ENCODE assay signal across 8 cellular contexts in the genomic region with DNA sequence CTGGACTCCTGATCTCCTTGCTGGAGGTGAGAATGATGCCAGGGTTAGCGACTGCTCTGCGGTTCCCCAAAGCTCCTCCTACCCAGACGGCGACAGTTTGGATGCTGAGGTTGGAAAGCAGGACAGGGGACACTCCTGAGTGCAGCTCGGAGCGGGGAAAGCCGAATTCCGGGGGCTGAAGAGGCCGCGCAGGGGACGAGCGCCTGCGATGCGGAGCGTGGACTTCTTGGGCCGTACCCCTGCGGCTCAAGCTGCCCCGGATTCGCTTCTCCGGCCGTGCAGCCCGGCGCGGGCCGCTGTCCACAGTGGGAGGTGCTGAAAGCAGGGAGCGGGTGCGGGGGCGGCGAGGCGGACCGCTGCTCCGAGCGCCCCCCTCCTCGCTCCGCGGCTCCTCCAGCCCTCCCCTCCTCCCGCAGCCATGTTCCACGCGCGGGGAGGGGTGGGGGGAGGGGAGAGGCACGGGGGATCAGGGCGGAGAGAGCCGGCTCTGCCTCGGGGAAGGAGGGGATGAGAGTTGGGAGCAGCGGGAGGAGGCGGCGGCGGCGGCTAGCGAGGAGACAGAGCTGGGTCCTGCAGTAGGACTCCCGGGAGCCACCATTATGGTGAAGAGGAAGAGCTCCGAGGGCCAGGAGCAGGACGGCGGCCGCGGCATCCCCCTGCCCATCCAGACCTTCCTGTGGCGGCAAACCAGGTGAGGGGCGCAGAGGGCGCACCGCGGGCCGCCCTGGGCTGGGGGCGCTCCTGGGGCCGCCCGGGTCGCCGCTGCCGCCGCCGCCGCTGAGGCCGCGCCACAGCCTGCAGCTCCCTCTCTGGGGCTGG. TPM values are rescaled to one million over a fixed set of nuclear protein-coding genes. Genes with fewer than 3 reads are reported as not detected.
DNase-seq lines count a peak whose midpoint lies in the region; ATAC-seq and TF ChIP-seq lines count a peak whose summit lies in the region.

A gene with protein sequence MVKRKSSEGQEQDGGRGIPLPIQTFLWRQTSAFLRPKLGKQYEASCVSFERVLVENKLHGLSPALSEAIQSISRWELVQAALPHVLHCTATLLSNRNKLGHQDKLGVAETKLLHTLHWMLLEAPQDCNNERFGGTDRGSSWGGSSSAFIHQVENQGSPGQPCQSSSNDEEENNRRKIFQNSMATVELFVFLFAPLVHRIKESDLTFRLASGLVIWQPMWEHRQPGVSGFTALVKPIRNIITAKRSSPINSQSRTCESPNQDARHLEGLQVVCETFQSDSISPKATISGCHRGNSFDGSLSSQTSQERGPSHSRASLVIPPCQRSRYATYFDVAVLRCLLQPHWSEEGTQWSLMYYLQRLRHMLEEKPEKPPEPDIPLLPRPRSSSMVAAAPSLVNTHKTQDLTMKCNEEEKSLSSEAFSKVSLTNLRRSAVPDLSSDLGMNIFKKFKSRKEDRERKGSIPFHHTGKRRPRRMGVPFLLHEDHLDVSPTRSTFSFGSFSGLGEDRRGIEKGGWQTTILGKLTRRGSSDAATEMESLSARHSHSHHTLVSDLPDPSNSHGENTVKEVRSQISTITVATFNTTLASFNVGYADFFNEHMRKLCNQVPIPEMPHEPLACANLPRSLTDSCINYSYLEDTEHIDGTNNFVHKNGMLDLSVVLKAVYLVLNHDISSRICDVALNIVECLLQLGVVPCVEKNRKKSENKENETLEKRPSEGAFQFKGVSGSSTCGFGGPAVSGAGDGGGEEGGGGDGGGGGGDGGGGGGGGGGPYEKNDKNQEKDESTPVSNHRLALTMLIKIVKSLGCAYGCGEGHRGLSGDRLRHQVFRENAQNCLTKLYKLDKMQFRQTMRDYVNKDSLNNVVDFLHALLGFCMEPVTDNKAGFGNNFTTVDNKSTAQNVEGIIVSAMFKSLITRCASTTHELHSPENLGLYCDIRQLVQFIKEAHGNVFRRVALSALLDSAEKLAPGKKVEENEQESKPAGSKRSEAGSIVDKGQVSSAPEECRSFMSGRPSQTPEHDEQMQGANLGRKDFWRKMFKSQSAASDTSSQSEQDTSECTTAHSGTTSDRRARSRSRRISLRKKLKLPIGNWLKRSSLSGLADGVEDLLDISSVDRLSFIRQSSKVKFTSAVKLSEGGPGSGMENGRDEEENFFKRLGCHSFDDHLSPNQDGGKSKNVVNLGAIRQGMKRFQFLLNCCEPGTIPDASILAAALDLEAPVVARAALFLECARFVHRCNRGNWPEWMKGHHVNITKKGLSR (N-terminal part only) (plus strand): TSS at position 359 of the 819 bp plus-strand sequence. CDS start 241 bp downstream, at position 600.

- H3K9me3 Mint-ChIP-seq in activated CD4-positive, alpha-beta memory T cell treated with anti-CD3 and anti-CD28 coated beads, Interleukin-2, amount 10 ng/mL, durations not matched to agents 7 days and 5 days = no peaks in the 10 kb centered on the region

- no peaks in the 10 kb centered on the region for H3K36me3 Mint-ChIP-seq in activated CD4-positive, alpha-beta memory T cell treated with anti-CD3 and anti-CD28 coated beads, Interleukin-2, amount 10 ng/mL, durations not matched to agents 7 days and 5 days (ENCODE audit: low read depth)

- H3K4me3 ChIP-seq in right atrium auricular region (peak within 1 kb of the TSS in 1 of 2 donors; percentile 41), fibroblast of mammary gland (ENCODE audit: control insufficient read depth, low read depth, low read length) (peak within 1 kb of the TSS; percentile 20), mucosa of descending colon (no peak within 1 kb of the TSS), transverse colon (peak within 1 kb of the TSS in 1 of 4 donors; percentile 17)

- intact Hi-C loops in Right ventricle myocardium inferior (cut with DNase I) = no loop called here
- intact Hi-C loops in mucosa of descending colon (cut with DNase I, micrococcal nuclease) = no loop called here
- intact Hi-C loops in transverse colon (cut with DNase I; ENCODE audit: low total_unique reads) = no loop called here

- CTCF ChIA-PET in activated CD4-positive, alpha-beta memory T cell treated with anti-CD3 and anti-CD28 coated beads, Interleukin-2, amount 10 ng/mL, durations not matched to agents 7 days and 5 days (lab: Charles Lee) = interaction anchor here (0.7 kb wide), 1 partner anchor 192 kb away, joined by 3 read pairs; no protein-coding TSS in a partner anchor

- no peak for TF ChIP-seq POLR2A in transverse colon (IDR thresholded peaks at IDR 0.05)

- H3K27ac Mint-ChIP-seq in activated CD4-positive, alpha-beta memory T cell treated with anti-CD3 and anti-CD28 coated beads, Interleukin-2, amount 10 ng/mL, durations not matched to agents 7 days and 5 days = no peak within 1 kb of the TSS

- peak; percentile 55 for DNase-seq in Right ventricle myocardium inferior (ENCODE audit: missing footprints)
- DNase-seq in right atrium auricular region (ENCODE audit: low spot score) = no peak
- DNase-seq in NCI-H1048 (lab: John Stamatoyannopoulos, UW) = peak; percentile 10
- peak; percentile 27 for DNase-seq in activated CD4-positive, alpha-beta memory T cell treated with anti-CD3 and anti-CD28 coated beads, Interleukin-2, amount 10 ng/mL, durations not matched to agents 7 days and 5 days
- DNase-seq in fibroblast of mammary gland (ENCODE audit: low read depth) = peak; percentile 40
- DNase-seq in mucosa of descending colon = peak in 2 of 3 donors; percentile 41 to 44
- DNase-seq in transverse colon = peak; percentile 10

- WGBS in transverse colon (ENCODE audit: low coverage in 1 of 2), 2 donors = 8 to 20% methylated on average over 1 to 16 of the region's 73 CpGs

- in situ Hi-C loops in transverse colon (cut with MboI; ENCODE audit: low pct_ligation_motif_present in 1 of 4, low pct_unique_long_range_greater_than_20kb in 1 of 4, low sequenced_read_pairs in 3 of 4) = no loop called here

- H3K27ac ChIP-seq in right atrium auricular region = no peak within 1 kb of the TSS
- H3K27ac ChIP-seq in transverse colon = no peak within 1 kb of the TSS

- H3K27me3 ChIP-seq in right atrium auricular region (peaks cover 0 to 5% of the 10 kb centered on the region in 2 donors), transverse colon (peaks cover 55% of the 10 kb centered on the region)

- H3K4me1 Mint-ChIP-seq in activated CD4-positive, alpha-beta memory T cell treated with anti-CD3 and anti-CD28 coated beads, Interleukin-2, amount 10 ng/mL, durations not matched to agents 7 days and 5 days = no peaks in the 10 kb centered on the region

- ATAC-seq in Right ventricle myocardium inferior (peak; percentile 65), mucosa of descending colon (peak; percentile 67), HG03571 (IDR thresholded peaks at IDR 0.05; ENCODE audit: unreplicated experiment) (no peak)

- H3K9me3 ChIP-seq in right atrium auricular region (no peaks in the 10 kb centered on the region), mucosa of descending colon (no peaks in the 10 kb centered on the region), transverse colon (no peaks in the 10 kb centered on the region)

- H3K4me3 Mint-ChIP-seq in activated CD4-positive, alpha-beta memory T cell treated with anti-CD3 and anti-CD28 coated beads, Interleukin-2, amount 10 ng/mL, durations not matched to agents 7 days and 5 days = no peak within 1 kb of the TSS

- H3K4me1 ChIP-seq in right atrium auricular region (peaks cover 0 to 10% of the 10 kb centered on the region in 2 donors), mucosa of descending colon (ENCODE audit: low read depth) (no peaks in the 10 kb centered on the region), transverse colon (peaks cover 0 to 5% (median 0%) of the 10 kb centered on the region in 4 donors)

- POLR2A ChIA-PET in activated CD4-positive, alpha-beta memory T cell treated with anti-CD3 and anti-CD28 coated beads, Interleukin-2, amount 10 ng/mL, durations not matched to agents 7 days and 5 days (lab: Charles Lee) = no interaction called here

- TF ChIP-seq CTCF in right atrium auricular region (IDR thresholded peaks at IDR 0.05) = no peak
- TF ChIP-seq CTCF in fibroblast of mammary gland (conservative IDR thresholded peaks at IDR 0.05; ENCODE audit: control insufficient read depth, insufficient read depth, low read depth, low read length) = no peak
- TF ChIP-seq CTCF in mucosa of descending colon (IDR thresholded peaks at IDR 0.05) = no peak
- no peak for TF ChIP-seq CTCF in transverse colon (IDR thresholded peaks at IDR 0.05)

- H3K27me3 Mint-ChIP-seq in activated CD4-positive, alpha-beta memory T cell treated with anti-CD3 and anti-CD28 coated beads, Interleukin-2, amount 10 ng/mL, durations not matched to agents 7 days and 5 days = peaks cover 18% of the 10 kb centered on the region

- H3K36me3 ChIP-seq in right atrium auricular region (no peaks in the 10 kb centered on the region), mucosa of descending colon (ENCODE audit: low read depth) (no peaks in the 10 kb centered on the region), transverse colon (no peaks in the 10 kb centered on the region)

- no peak for TF ChIP-seq EP300 in transverse colon (IDR thresholded peaks at IDR 0.05; ENCODE audit: low read depth)

RNA-seq across cellular contexts. Expression of the gene that starts here (rescaled TPM):
- total RNA-seq in Right ventricle myocardium inferior (not detected), right atrium auricular region (under 1 TPM in 1 of 2 donors, not detected in 1; 0.20 TPM), mucosa of descending colon (1 to 10 TPM in 1 of 3 donors, under 1 TPM in 2; 0.09 to 1.6 (median 0.12) TPM), transverse colon (under 1 TPM in 3 of 4 donors, not detected in 1; 0.14 to 0.75 (median 0.16) TPM)
- not detected for total RNA-seq in activated CD4-positive, alpha-beta memory T cell treated with anti-CD3 and anti-CD28 coated beads, Interleukin-2, amount 10 ng/mL, durations not matched to agents 7 days and 5 days

Comparison
In these comparisons a context has a peak if more than half of its experiments do, and no peak if none do; other contexts are left out.
1. Peak in DNase-seq and ATAC-seq in Right ventricle myocardium inferior; RNA of the gene not detected or under 1 TPM.
2. Peak in DNase-seq in activated CD4-positive, alpha-beta memory T cell treated with anti-CD3 and anti-CD28 coated beads, Interleukin-2, amount 10 ng/mL, durations not matched to agents 7 days and 5 days; RNA of the gene not detected or under 1 TPM.
3. Peak in DNase-seq in transverse colon; RNA of the gene not detected or under 1 TPM.